ENCODE assay signal across 8 cellular contexts in the genomic region with DNA sequence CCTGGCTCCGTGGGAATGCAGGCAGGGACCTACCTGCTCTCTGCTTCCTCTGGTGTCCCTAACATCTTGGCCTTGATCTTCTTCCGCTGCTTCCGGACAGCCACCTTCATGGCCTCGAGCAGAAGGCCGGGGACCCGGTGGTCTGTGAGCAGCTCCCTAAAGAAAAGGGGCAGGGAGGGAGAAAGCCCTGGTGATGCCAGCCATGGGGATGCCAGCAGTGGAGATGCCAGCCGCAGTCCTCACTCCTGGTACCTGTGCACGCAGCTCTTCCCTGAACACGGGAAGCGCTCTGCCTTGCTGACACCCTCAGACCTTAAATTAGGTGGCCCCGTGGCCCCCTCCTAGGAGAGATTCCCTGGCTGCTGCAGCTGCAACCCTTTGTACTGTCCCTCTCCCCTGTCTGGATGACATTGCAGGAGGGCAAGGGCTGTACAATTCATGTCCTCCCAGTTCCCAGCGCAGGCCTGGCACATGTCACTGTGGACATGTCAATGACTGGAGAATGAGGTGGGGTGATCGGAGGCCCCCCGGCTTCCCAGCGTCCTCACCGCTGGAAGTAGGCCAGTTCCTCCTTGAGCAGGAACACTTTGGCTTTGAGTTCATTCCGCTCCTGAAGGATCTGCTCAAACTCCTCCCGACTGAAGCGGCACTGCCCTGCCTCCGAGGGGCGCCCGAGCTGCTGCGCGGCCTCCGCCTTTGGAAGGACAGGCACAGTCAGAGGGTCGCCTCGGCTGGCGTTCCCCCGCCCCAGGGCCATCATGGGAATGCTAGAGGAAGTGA.
DNase-seq lines count a peak whose midpoint lies in the region; ATAC-seq and TF ChIP-seq lines count a peak whose summit lies in the region.

No MANE protein-coding gene starts in this region.

- peaks cover 40% of the 10 kb centered on the region for H3K4me1 Mint-ChIP-seq in activated naive CD8-positive, alpha-beta T cell treated with anti-CD3 and anti-CD28 coated beads, Interleukin-2, amount 50 U/mL, for 24 hours
- H3K4me1 Mint-ChIP-seq in stimulated activated memory B cell treated with anti-CD40 and anti-IgM and Interleukin-4, amounts not matched to agents 10 μg/mL and 1 μg/mL and 100 μg/mL, for 72 hours = peaks cover 68% of the 10 kb centered on the region

- ATAC-seq in HG02798 (IDR thresholded peaks at IDR 0.05; ENCODE audit: poor library complexity, unreplicated experiment) (peak; percentile 1), GM21576 (IDR thresholded peaks at IDR 0.05; ENCODE audit: unreplicated experiment) (no peak)
- ATAC-seq in activated naive CD8-positive, alpha-beta T cell treated with anti-CD3 and anti-CD28 coated beads, Interleukin-2, amount 50 U/mL, for 24 hours = no peak
- ATAC-seq in stimulated activated memory B cell treated with anti-CD40 and anti-IgM and Interleukin-4, amounts not matched to agents 10 μg/mL and 1 μg/mL and 100 μg/mL, for 72 hours = no peak

- peak overlapping the region; percentile 96 for H3K27ac ChIP-seq in C4-2B

- DNase-seq in activated naive CD8-positive, alpha-beta T cell treated with anti-CD3 and anti-CD28 coated beads, Interleukin-2, amount 50 U/mL, for 24 hours = peak; percentile 23
- DNase-seq in NOMO-1 treated with dmso at 0.1 percent for 144 hours (lab: John Stamatoyannopoulos, UW; ENCODE audit: unreplicated experiment) = no peak
- no peak for DNase-seq in NOMO-1 treated with DMSO at 0.1 percent for 48 hours (lab: John Stamatoyannopoulos, UW; ENCODE audit: unreplicated experiment)

- peaks cover 16% of the 10 kb centered on the region for H3K36me3 Mint-ChIP-seq in activated naive CD8-positive, alpha-beta T cell treated with anti-CD3 and anti-CD28 coated beads, Interleukin-2, amount 50 U/mL, for 24 hours (ENCODE audit: low read depth)
- H3K36me3 Mint-ChIP-seq in stimulated activated memory B cell treated with anti-CD40 and anti-IgM and Interleukin-4, amounts not matched to agents 10 μg/mL and 1 μg/mL and 100 μg/mL, for 72 hours = peaks cover 38% of the 10 kb centered on the region

- H3K27me3 Mint-ChIP-seq in activated naive CD8-positive, alpha-beta T cell treated with anti-CD3 and anti-CD28 coated beads, Interleukin-2, amount 50 U/mL, for 24 hours = no peaks in the 10 kb centered on the region
- no peaks in the 10 kb centered on the region for H3K27me3 Mint-ChIP-seq in stimulated activated memory B cell treated with anti-CD40 and anti-IgM and Interleukin-4, amounts not matched to agents 10 μg/mL and 1 μg/mL and 100 μg/mL, for 72 hours

- peak overlapping the region; percentile 57 for H3K4me3 Mint-ChIP-seq in activated naive CD8-positive, alpha-beta T cell treated with anti-CD3 and anti-CD28 coated beads, Interleukin-2, amount 50 U/mL, for 24 hours
- H3K4me3 Mint-ChIP-seq in stimulated activated memory B cell treated with anti-CD40 and anti-IgM and Interleukin-4, amounts not matched to agents 10 μg/mL and 1 μg/mL and 100 μg/mL, for 72 hours = peak overlapping the region; percentile 79

- H3K9me3 Mint-ChIP-seq in activated naive CD8-positive, alpha-beta T cell treated with anti-CD3 and anti-CD28 coated beads, Interleukin-2, amount 50 U/mL, for 24 hours = no peaks in the 10 kb centered on the region
- no peaks in the 10 kb centered on the region for H3K9me3 Mint-ChIP-seq in stimulated activated memory B cell treated with anti-CD40 and anti-IgM and Interleukin-4, amounts not matched to agents 10 μg/mL and 1 μg/mL and 100 μg/mL, for 72 hours

- no peak for TF ChIP-seq CTCF in C4-2B (conservative IDR thresholded peaks at IDR 0.05)

- no peak overlapping the region for H3K27ac Mint-ChIP-seq in activated naive CD8-positive, alpha-beta T cell treated with anti-CD3 and anti-CD28 coated beads, Interleukin-2, amount 50 U/mL, for 24 hours
- H3K27ac Mint-ChIP-seq in stimulated activated memory B cell treated with anti-CD40 and anti-IgM and Interleukin-4, amounts not matched to agents 10 μg/mL and 1 μg/mL and 100 μg/mL, for 72 hours = peak overlapping the region; percentile 75

- H3K4me3 ChIP-seq in iPS-11a (ENCODE audit: low read depth, low read length) = peak overlapping the region; percentile 60
